8 cellular contexts compared by ENCODE assay signal in the genomic region with DNA sequence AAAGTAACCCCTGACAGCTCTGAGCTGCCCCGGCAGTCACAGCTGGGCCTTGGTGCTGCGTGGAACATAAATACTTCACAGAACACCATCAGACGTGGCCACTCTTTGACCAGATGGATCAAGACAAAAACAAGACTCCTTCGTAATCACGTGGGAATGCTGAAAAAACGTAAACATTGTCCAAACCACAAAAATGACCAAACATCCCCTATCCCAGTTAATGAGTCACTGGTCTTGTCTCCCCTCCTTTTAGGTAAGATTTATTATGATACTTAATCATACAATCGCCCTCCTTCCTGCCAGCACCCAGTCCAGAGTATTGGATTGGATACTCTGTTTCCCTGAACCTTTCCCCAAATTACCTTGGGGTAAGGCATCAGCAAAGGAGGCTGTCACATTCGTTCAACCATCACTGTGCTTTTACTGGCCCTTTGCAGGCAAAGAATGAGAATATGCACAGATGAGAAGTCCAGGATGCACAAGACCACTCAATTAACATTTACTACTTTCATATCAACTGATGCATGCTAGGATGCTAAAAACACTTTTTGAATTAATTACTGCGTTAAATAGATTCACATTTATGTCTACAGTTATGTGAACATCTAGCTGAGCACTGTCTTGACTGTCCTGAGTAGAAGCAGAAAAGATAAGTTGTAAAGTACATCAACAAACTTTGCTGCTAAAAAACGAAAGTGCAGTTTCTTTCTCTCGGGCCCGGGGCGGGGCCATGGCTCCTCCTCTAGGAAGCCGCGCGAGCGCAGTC. TPM values are rescaled to one million over a fixed set of nuclear protein-coding genes. Genes with fewer than 3 reads are reported as not detected.
A peak's percentile ranks its signal among the peaks of the same experiment; 100 is the strongest.
DNase-seq lines count a peak whose midpoint lies in the region; TF ChIP-seq lines count a peak whose summit lies in the region.

No MANE protein-coding gene starts in this region.

- H3K9ac ChIP-seq in GM23248 = peak overlapping the region; percentile 97

- WGBS in GM23248 (ENCODE audit: low coverage in 1 of 2, low lambda C conversion rate in 2 of 2, missing lambda C conversion rate in 2 of 2), 2 experiments = 2 to 3% methylated on average over 11 to 17 of the region's 17 CpGs
- WGBS in esophagus muscularis mucosa = 20% methylated on average over 17 of the region's 17 CpGs
- 16% methylated on average over 17 of the region's 17 CpGs for WGBS in prostate gland

- TF ChIP-seq EP300 in esophagus muscularis mucosa (IDR thresholded peaks at IDR 0.05) = no peak

- H3K9me2 ChIP-seq in GM23248 (ENCODE audit: insufficient read depth) = no peaks in the 10 kb centered on the region

- DNase-seq in BJ (ENCODE audit: low read depth) = peak; percentile 84
- DNase-seq in GM23248 = peak; percentile 72
- DNase-seq in SJSA1 (ENCODE audit: low read depth in 1 of 2, low spot score in 2 of 2) = peak; percentile 53 to 85
- DNase-seq in esophagus muscularis mucosa (ENCODE audit: extremely low spot score) = no peak
- DNase-seq in prostate gland (ENCODE audit: low spot score) = no peak
- no peak for DNase-seq in activated CD4-positive, CD25-positive, alpha-beta regulatory T cell treated with anti-CD3 and anti-CD28 coated beads, Interleukin-2, amount 50 U/mL, for 72 hours
- DNase-seq in NCI-H187 treated with DMSO at 0.1 percent for 48 hours (lab: John Stamatoyannopoulos, UW) = no peak
- DNase-seq in activated CD8-positive, alpha-beta memory T cell treated with anti-CD3 and anti-CD28 coated beads for 24 hours = no peak

- no peaks in the 10 kb centered on the region for H4K20me1 ChIP-seq in GM23248 (ENCODE audit: insufficient read depth)

- intact Hi-C loops in esophagus muscularis mucosa (cut with DNase I) = no loop called here
- intact Hi-C loops in prostate gland (cut with DNase I) = no loop called here

- H3K9me3 ChIP-seq in GM23248 (ENCODE audit: low read depth) (no peaks in the 10 kb centered on the region), SJSA1 (replicated peaks) (no peaks in the 10 kb centered on the region), esophagus muscularis mucosa (no peaks in the 10 kb centered on the region), prostate gland (no peaks in the 10 kb centered on the region)

- H3K4me3 ChIP-seq in BJ (ENCODE audit: low read depth, low read length) (peak overlapping the region; percentile 48), GM23248 (peak overlapping the region; percentile 94), SJSA1 (peak overlapping the region; percentile 55), esophagus muscularis mucosa (peak overlapping the region; percentile 61 to 76 (median 64)), prostate gland (peak overlapping the region; percentile 45 to 56)

- H3K36me3 ChIP-seq in BJ (ENCODE audit: control insufficient read depth, insufficient read depth, low read length) = no peaks in the 10 kb centered on the region
- no peaks in the 10 kb centered on the region for H3K36me3 ChIP-seq in GM23248 (ENCODE audit: low read depth)
- H3K36me3 ChIP-seq in SJSA1 = no peaks in the 10 kb centered on the region
- peaks cover 0 to 6% (median 0%) of the 10 kb centered on the region in 4 donors for H3K36me3 ChIP-seq in esophagus muscularis mucosa
- H3K36me3 ChIP-seq in prostate gland = no peaks in the 10 kb centered on the region

- H3K4me1 ChIP-seq in GM23248 (ENCODE audit: insufficient read depth) (peaks cover 19% of the 10 kb centered on the region; the same call in 1 of the 2 replicates), SJSA1 (replicated peaks) (peaks cover 20% of the 10 kb centered on the region), esophagus muscularis mucosa (peaks cover 6 to 29% (median 15%) of the 10 kb centered on the region in 4 donors), prostate gland (replicated peaks) (no peaks in the 10 kb centered on the region)

- TF ChIP-seq POLR2A in esophagus muscularis mucosa (IDR thresholded peaks at IDR 0.05; ENCODE audit: low read depth) (no peak), prostate gland (IDR thresholded peaks at IDR 0.05) (no peak)

- H3K27me3 ChIP-seq in BJ (ENCODE audit: control insufficient read depth, insufficient read depth, low read length) (no peaks in the 10 kb centered on the region), GM23248 (replicated peaks; ENCODE audit: insufficient read depth) (no peaks in the 10 kb centered on the region), SJSA1 (replicated peaks) (no peaks in the 10 kb centered on the region), esophagus muscularis mucosa (no peaks in the 10 kb centered on the region), prostate gland (replicated peaks; ENCODE audit: insufficient read depth) (no peaks in the 10 kb centered on the region)

- H3K27ac ChIP-seq in GM23248 = peak overlapping the region; percentile 99
- peak overlapping the region; percentile 97 for H3K27ac ChIP-seq in SJSA1
- peak overlapping the region; percentile 82 to 95 (median 94) for H3K27ac ChIP-seq in esophagus muscularis mucosa (replicated peaks in 1 of 4)
- peak overlapping the region; percentile 74 to 88 for H3K27ac ChIP-seq in prostate gland

- peak overlapping the region; percentile 98 for H3K4me2 ChIP-seq in GM23248 (ENCODE audit: unreplicated experiment)

- H3F3A ChIP-seq in GM23248 (ENCODE audit: insufficient read depth) = peaks cover 20% of the 10 kb centered on the region

- in situ Hi-C loops in GM23248 (cut with MboI) = loop anchor here (25.0 kb wide), 1 partner anchor 385 kb away; the partner anchor contains the start of gene GEMIN8

- TF ChIP-seq CTCF in BJ (IDR thresholded peaks at IDR 0.05; ENCODE audit: insufficient read depth, low read depth, low read length) = no peak
- TF ChIP-seq CTCF in esophagus muscularis mucosa (IDR thresholded peaks at IDR 0.05) = no peak
- no peak for TF ChIP-seq CTCF in prostate gland (IDR thresholded peaks at IDR 0.05)

- CTCF ChIA-PET in BJ (lab: Yijun Ruan, JAX) = no interaction called here

- H3K79me2 ChIP-seq in GM23248 (ENCODE audit: insufficient read depth) = 0 out of 2 replicates have a peak, but pooled peaks cover 10% of the 10 kb centered on the region

- H2AFZ ChIP-seq in GM23248 = peak overlapping the region; percentile 74

- POLR2A ChIA-PET in BJ (lab: Charles Lee) = no interaction called here

RNA-seq across cellular contexts. Expression of gene TCEANC, which starts 0.5 kb away (rescaled TPM):
- 1.1 and 2.0 TPM in 2 replicates for polyA plus RNA-seq in BJ (2011; rRNA removed)
- 1.4 and 1.5 TPM in 2 replicates for polyA minus RNA-seq in BJ (2011; rRNA and poly(A)+ RNA removed)
- total RNA-seq in GM23248 (2014; rRNA removed; shearing (Covaris generic)) = 2.2 and 4.3 TPM in 2 replicates
- 2.4 and 2.5 TPM in 2 replicates for polyA plus RNA-seq in GM23248 (2016; fragmentation: Nextera tagmentation; extraction: Ambion mirVana)
- total RNA-seq in SJSA1 (2014; rRNA removed; shearing (Covaris generic)) = 2.6 and 2.7 TPM in 2 replicates
- total RNA-seq in esophagus muscularis mucosa = 1 to 10 TPM; 3.5 to 7.1 (median 4.0) TPM
- total RNA-seq in prostate gland = 1 to 10 TPM; 3.1 to 4.9 TPM

RNA-seq across cellular contexts. Expression of gene RAB9A, which starts 36.5 kb away (rescaled TPM):
- polyA plus RNA-seq in BJ (2011; rRNA removed) = 9.8 and 24.0 TPM in 2 replicates
- 3.6 and 4.9 TPM in 2 replicates for polyA minus RNA-seq in BJ (2011; rRNA and poly(A)+ RNA removed)
- 18.6 and 38.9 TPM in 2 replicates for total RNA-seq in GM23248 (2014; rRNA removed; shearing (Covaris generic))
- polyA plus RNA-seq in GM23248 (2016; fragmentation: Nextera tagmentation; extraction: Ambion mirVana) = 38.9 and 40.4 TPM in 2 replicates
- total RNA-seq in SJSA1 (2014; rRNA removed; shearing (Covaris generic)) = 18.2 and 21.2 TPM in 2 replicates
- 10 to 100 TPM; 20.8 to 33.1 (median 25.4) TPM for total RNA-seq in esophagus muscularis mucosa
- total RNA-seq in prostate gland = 10 to 100 TPM; 27.3 to 37.7 TPM

Comparison
In these comparisons a context has a peak if more than half of its experiments do, and no peak if none do; other contexts are left out.
1. DNase-seq: peak in BJ (single experiment), GM23248 (single experiment) and SJSA1 (2 of 2); none in esophagus muscularis mucosa (single experiment), prostate gland (single experiment), activated CD4-positive, CD25-positive, alpha-beta regulatory T cell treated with anti-CD3 and anti-CD28 coated beads, Interleukin-2, amount 50 U/mL, for 72 hours (single experiment), NCI-H187 treated with DMSO at 0.1 percent for 48 hours (single experiment) and activated CD8-positive, alpha-beta memory T cell treated with anti-CD3 and anti-CD28 coated beads for 24 hours (single experiment).
2. Peak in every context shown above with its lines, with median percentiles within 50 percentile points of each other: H3K4me3 ChIP-seq and H3K27ac ChIP-seq.